In the genomic region with DNA sequence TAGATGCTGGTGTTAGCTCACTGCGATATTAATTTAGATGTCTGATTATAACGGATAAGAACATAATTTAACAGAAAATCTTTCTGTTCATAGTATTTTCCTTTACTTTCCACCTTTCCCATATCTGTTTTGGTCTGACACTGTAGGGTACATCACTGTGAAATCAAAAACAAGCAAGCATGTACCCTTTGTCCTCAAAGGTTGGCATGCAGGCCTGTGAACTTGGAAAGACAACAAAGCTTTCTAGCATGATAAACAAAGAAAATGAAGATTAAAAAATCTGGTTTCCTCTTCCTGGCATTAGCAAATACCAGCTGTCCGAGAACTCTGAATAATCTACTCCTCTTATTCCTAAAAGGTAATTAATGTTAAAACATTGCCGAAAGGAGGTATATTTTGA, we compare ENCODE assay signal across 20 cellular contexts. TPM values are rescaled to one million over a fixed set of nuclear protein-coding genes. Genes with fewer than 3 reads are reported as not detected.
DNase-seq lines count a peak whose midpoint lies in the region; ATAC-seq, FAIRE-seq and TF ChIP-seq lines count a peak whose summit lies in the region.
"Had no signal": no experiment of that assay in that cellular context is flagged by ENCODE, and none has a peak within 500 bp of the region (broad histone marks: within the 10 kb centered on the region; RNA-seq: fewer than 3 reads in every experiment).

No MANE protein-coding gene starts in this region.

- no peak overlapping the region for H2AFZ ChIP-seq in PC-9
- H2AFZ ChIP-seq: GM23248 had no signal

- 38% methylated on average over 4 of the region's 4 CpGs for WGBS in right lobe of liver (ENCODE audit: insufficient coverage, low coverage, low lambda C conversion rate, missing lambda C conversion rate)
- WGBS in heart right ventricle, 2 donors: 90 to 95% methylated on average over 4 of the region's 4 CpGs

- no peaks in the 10 kb centered on the region for H3K79me2 ChIP-seq in PC-9 (ENCODE audit: low read depth)

- H3K27me3 ChIP-seq in PC-9 (ENCODE audit: insufficient read depth, low read depth): no peaks in the 10 kb centered on the region
- H3K27me3 ChIP-seq in right lobe of liver: no peaks in the 10 kb centered on the region
- H3K27me3 ChIP-seq in heart right ventricle: no peaks in the 10 kb centered on the region
- H3K27me3 ChIP-seq in Caco-2 (replicated peaks; ENCODE audit: control insufficient read depth, insufficient read depth, low read length): no peaks in the 10 kb centered on the region
- H3K27me3 ChIP-seq: BE2C had no signal

- CTCF ChIA-PET in PC-9 (lab: Charles Lee) (no interaction called here), Caco-2 (lab: Charles Lee) (no interaction called here)

- no peak overlapping the region for H3K27ac ChIP-seq in PC-9
- peak overlapping the region in 2 of 3 donors; percentile 82 to 87 for H3K27ac ChIP-seq in right lobe of liver
- no peak overlapping the region for H3K27ac ChIP-seq in heart right ventricle
- H3K27ac ChIP-seq: GM23248, HL-60 had no signal

- no peak overlapping the region for H3K4me3 Mint-ChIP-seq in Caco-2 (ENCODE audit: unreplicated experiment)
- H3K4me3 Mint-ChIP-seq: CD4-positive, alpha-beta T cell had no signal

- FAIRE-seq in GM19239 (lab: Jason Lieb, UNC): no peak
- FAIRE-seq: A204.1, H54, K562 had no signal

- peak overlapping the region; percentile 30 for H3K4me2 ChIP-seq in PC-9

- H3K36me3 ChIP-seq in PC-9 (ENCODE audit: low read depth) (no peaks in the 10 kb centered on the region), right lobe of liver (no peaks in the 10 kb centered on the region), heart right ventricle (peaks cover 0 to 38% (median 9%) of the 10 kb centered on the region in 9 donors), Caco-2 (ENCODE audit: control insufficient read depth, insufficient read depth, low read length) (no peaks in the 10 kb centered on the region)
- H3K36me3 ChIP-seq: BE2C had no signal

- H3F3A ChIP-seq in PC-9 (ENCODE audit: insufficient read depth, low read depth): peaks cover 15% of the 10 kb centered on the region

- no TSS peak for BruUV-seq in PC-9 (replicated peaks; lab: Mats Ljungman, UMichigan)
- BruUV-seq in Caco-2 (replicated peaks; lab: Mats Ljungman, UMichigan): no TSS peak

- intact Hi-C loops in PC-9 (cut with micrococcal nuclease; ENCODE audit: unreplicated experiment) (no loop called here), right lobe of liver (cut with DNase I) (no loop called here), heart right ventricle (cut with DNase I) (no loop called here), Caco-2 (cut with micrococcal nuclease; ENCODE audit: unreplicated experiment) (no loop called here)

- H4K20me1 ChIP-seq in PC-9 (ENCODE audit: insufficient read depth): no peaks in the 10 kb centered on the region

- peaks cover 17% of the 10 kb centered on the region for H3K4me1 Mint-ChIP-seq in Caco-2 (ENCODE audit: low read depth, unreplicated experiment)

- no peaks in the 10 kb centered on the region for H3K27me3 Mint-ChIP-seq in Caco-2 (ENCODE audit: insufficient read depth, unreplicated experiment)
- H3K27me3 Mint-ChIP-seq: CD4-positive, alpha-beta T cell had no signal

- H3K4me1 ChIP-seq in PC-9 (replicated peaks; ENCODE audit: insufficient read depth) (peaks cover 40% of the 10 kb centered on the region), right lobe of liver (peaks cover 0 to 24% (median 10%) of the 10 kb centered on the region in 4 donors), heart right ventricle (peaks cover 0 to 16% (median 0%) of the 10 kb centered on the region in 9 donors), Caco-2 (peaks cover 17% of the 10 kb centered on the region)
- H3K4me1 ChIP-seq: BE2C had no signal

- POLR2A ChIA-PET in PC-9 (lab: Charles Lee; ENCODE audit: unreplicated experiment) (no interaction called here), Caco-2 (lab: Charles Lee) (interaction anchor here (0.6 kb wide), 1 partner anchor 257 kb away, joined by 3 read pairs; no protein-coding TSS in a partner anchor)

- H3K4me3 ChIP-seq in PC-9 (no peak overlapping the region), right lobe of liver (peak overlapping the region in 1 of 3 donors; percentile 19), heart right ventricle (no peak overlapping the region), Caco-2 (ENCODE audit: low read depth, low read length) (no peak overlapping the region)
- H3K4me3 ChIP-seq: GM23248, K562 had no signal

- H3K9me3 Mint-ChIP-seq in Caco-2 (ENCODE audit: unreplicated experiment): no peaks in the 10 kb centered on the region
- H3K9me3 Mint-ChIP-seq: CD4-positive, alpha-beta T cell had no signal

- ATAC-seq in right lobe of liver (peak; percentile 89 to 95 (median 92)), heart right ventricle (no peak)
- ATAC-seq: K562 had no signal

- H3K9me3 ChIP-seq in PC-9 (ENCODE audit: insufficient read depth, low read depth) (no peaks in the 10 kb centered on the region), right lobe of liver (peaks cover 0 to 4% (median 0%) of the 10 kb centered on the region in 4 donors), heart right ventricle (no peaks in the 10 kb centered on the region), Caco-2 (no peaks in the 10 kb centered on the region)
- H3K9me3 ChIP-seq: BE2C had no signal

- TF ChIP-seq POLR2A in right lobe of liver (IDR thresholded peaks at IDR 0.05): no peak

- H3K27ac Mint-ChIP-seq in Caco-2 (ENCODE audit: unreplicated experiment): no peak overlapping the region
- H3K27ac Mint-ChIP-seq: CD4-positive, alpha-beta T cell had no signal

- no peaks in the 10 kb centered on the region for H3K9me2 ChIP-seq in PC-9 (ENCODE audit: insufficient read depth)

- no peaks in the 10 kb centered on the region for H3K36me3 Mint-ChIP-seq in Caco-2 (ENCODE audit: insufficient read depth, unreplicated experiment)

- DNase-seq in PC-9 (no peak), dermis blood vessel endothelial cell (peak; percentile 39), right lobe of liver (peak in 2 of 3 donors; percentile 22 to 68), iPS-NIHi11 (ENCODE audit: low spot score) (no peak), heart right ventricle (no peak), GM19239 (ENCODE audit: insufficient read length, low spot score) (no peak), Caco-2 (no peak)
- DNase-seq: ACHN; BE2C; C1 segment of cervical spinal cord; CD4-positive, alpha-beta T cell; DMS79 treated with DMSO at 0.1 percent for 48 hours; GF-D8; GM23248; HCEC 1CT; IMR-90 had no signal

- TF ChIP-seq CTCF in PC-9 (conservative IDR thresholded peaks at IDR 0.05): no peak
- no peak for TF ChIP-seq CTCF in right lobe of liver (IDR thresholded peaks at IDR 0.05)
- no peak for TF ChIP-seq CTCF in heart right ventricle (IDR thresholded peaks at IDR 0.05)
- no peak for TF ChIP-seq CTCF in Caco-2 (IDR thresholded peaks at IDR 0.05; ENCODE audit: insufficient read depth in 1 of 2, low read depth in 1 of 2, low read length in 1 of 2, severe bottlenecking in 1 of 2, unreplicated experiment in 1 of 2)

RNA-seq across cellular contexts. Expression of a gene that starts 31.6 kb away (rescaled TPM):
- total RNA-seq in PC-9 (2021) (0.25 and 0.33 TPM in 2 replicates), dermis blood vessel endothelial cell (80.3 and 83.1 TPM in 2 replicates), right lobe of liver (1 to 10 TPM in 5 of 6 experiments, under 1 TPM in 1; 0.95 to 2.3 (median 1.5) TPM), heart right ventricle (1 to 10 TPM; 3.8 to 9.3 (median 6.8) TPM), Caco-2 (2022) (0.11 and 0.16 TPM in 2 replicates)
- 1 to 10 TPM; 5.2 to 6.4 TPM for polyA plus RNA-seq in heart right ventricle

Comparison
In these comparisons a context has a peak if more than half of its experiments do, and no peak if none do; other contexts are left out.
1. DNase-seq: peak in dermis blood vessel endothelial cell (single experiment) and right lobe of liver (2 of 3); none in PC-9 (0 of 2), iPS-NIHi11 (single experiment), heart right ventricle (0 of 2), GM19239 (single experiment) and Caco-2 (0 of 2).
2. H3K27ac ChIP-seq: peak in right lobe of liver (2 of 3); none in PC-9 (single experiment) and heart right ventricle (0 of 10).
3. ATAC-seq: peak in right lobe of liver (4 of 4); none in heart right ventricle (0 of 8).